In genomic region chr17:78316867-78317816, GRCh38 we compare ENCODE assay signal across 8 cellular contexts. TPM values are rescaled to one million over a fixed set of nuclear protein-coding genes. Genes with fewer than 3 reads are reported as not detected.
DNase-seq lines count a peak whose midpoint lies in the region; ATAC-seq, FAIRE-seq and TF ChIP-seq lines count a peak whose summit lies in the region.

No MANE protein-coding gene starts in this region.

- peak overlapping the region; percentile 31 for H3K4me3 ChIP-seq in NT2/D1 (ENCODE audit: insufficient read length, low read depth)
- H3K4me3 ChIP-seq in rectal smooth muscle tissue (ENCODE audit: low read length) = peak overlapping the region; percentile 6

- no peak for TF ChIP-seq POLR2A in GM12891 (IDR thresholded peaks at IDR 0.05; ENCODE audit: low read depth, low read length)
- TF ChIP-seq POLR2A in erythroblast (IDR thresholded peaks at IDR 0.05; ENCODE audit: low read length) = no peak

- H3K27ac ChIP-seq in rectal smooth muscle tissue (ENCODE audit: low read depth, low read length) = peak overlapping the region; percentile 76

- ATAC-seq in esophagus mucosa (peak; percentile 5), GM21737 (IDR thresholded peaks at IDR 0.05; ENCODE audit: unreplicated experiment) (no peak)

- H3K36me3 ChIP-seq in NT2/D1 (ENCODE audit: insufficient read depth, insufficient read length, low read length) = no peaks in the 10 kb centered on the region
- H3K36me3 ChIP-seq in rectal smooth muscle tissue (ENCODE audit: control insufficient read depth, insufficient read depth, low read length) = no peaks in the 10 kb centered on the region

- peak; percentile 86 for FAIRE-seq in GM12891 (lab: Jason Lieb, UNC)

- H3K9me3 ChIP-seq in NT2/D1 (ENCODE audit: insufficient read depth, low read length) = no peaks in the 10 kb centered on the region

- H3K9ac ChIP-seq in NT2/D1 (ENCODE audit: insufficient read length, low read depth) (peak overlapping the region; percentile 79), rectal smooth muscle tissue (ENCODE audit: low read length) (no peak overlapping the region)

- DNase-seq in GM12891 (ENCODE audit: insufficient read length, low spot score) = no peak
- peak; percentile 47 for DNase-seq in NT2/D1 (ENCODE audit: low read depth, low spot score)
- no peak for DNase-seq in amygdala (lab: John Stamatoyannopoulos, UW)
- DNase-seq in T1000 (lab: John Stamatoyannopoulos, UW) = no peak
- DNase-seq in erythroblast (lab: John Stamatoyannopoulos, UW) = no peak

- peaks cover 29% of the 10 kb centered on the region for H3K4me1 ChIP-seq in NT2/D1 (ENCODE audit: insufficient read depth, insufficient read length)
- H3K4me1 ChIP-seq in rectal smooth muscle tissue (ENCODE audit: control insufficient read depth, insufficient read depth, low read length) = peaks cover 6% of the 10 kb centered on the region

- peaks cover 15% of the 10 kb centered on the region for H3K27me3 ChIP-seq in NT2/D1 (ENCODE audit: insufficient read depth, insufficient read length)
- H3K27me3 ChIP-seq in rectal smooth muscle tissue (ENCODE audit: control insufficient read depth, insufficient read depth, low read length) = no peaks in the 10 kb centered on the region

TF ChIP-seq in GM12891, 5 proteins besides CTCF, POLR2A, EP300 and RAD21:
- TF ChIP-seq SPI1 (IDR thresholded peaks at IDR 0.05; ENCODE audit: low read depth, low read length) (peak; percentile 18; the same call in 1 of the 2 replicates), POLR2AphosphoS5 (IDR thresholded peaks at IDR 0.05; ENCODE audit: low read depth, low read length) (no peak), PAX5 (IDR thresholded peaks at IDR 0.05; ENCODE audit: insufficient read depth, low read length, severe bottlenecking) (no peak), POU2F2 (IDR thresholded peaks at IDR 0.05; ENCODE audit: low read depth, low read length) (no peak), TAF1 (IDR thresholded peaks at IDR 0.05; ENCODE audit: low read depth, low read length) (no peak)

RNA-seq across cellular contexts. Expression of gene SOCS3, which starts 42.7 kb away (rescaled TPM):
- polyA plus RNA-seq in GM12891 (2012; ENCODE audit: low read depth, missing spikeins) = 2.0 TPM
- total RNA-seq in esophagus mucosa = 13.6 TPM
